27 cellular contexts compared by ENCODE assay signal in the genomic region with DNA sequence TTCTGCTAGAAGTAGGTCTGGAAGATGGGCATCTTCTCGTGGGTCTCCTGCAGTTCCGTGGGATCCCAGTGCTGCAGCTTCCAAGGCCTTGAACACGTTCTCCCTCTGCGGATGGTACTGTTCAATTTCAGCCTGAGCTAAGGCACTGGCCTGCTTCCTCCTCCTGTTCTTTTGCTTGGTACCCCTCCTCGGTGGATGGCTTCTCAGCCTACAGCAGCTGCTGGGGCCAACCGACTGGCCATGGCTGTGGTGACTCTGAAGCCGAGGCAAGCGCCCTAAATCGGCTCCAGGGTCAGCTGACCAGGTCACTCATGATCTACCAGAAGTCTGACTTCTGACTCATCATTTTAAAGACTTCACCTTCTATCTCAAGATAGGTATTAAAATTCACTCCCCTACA.
"Had no signal": no experiment of that assay in that cellular context is flagged by ENCODE, and none has a peak within 500 bp of the region (broad histone marks: within the 10 kb centered on the region; RNA-seq: fewer than 3 reads in every experiment).

No MANE protein-coding gene starts in this region.

- H3K27me3 ChIP-seq: colonic mucosa, esophagus squamous epithelium, gastrocnemius medialis, heart right ventricle, left lung had no signal

- ATAC-seq: effector memory CD8-positive, alpha-beta T cell; esophagus mucosa; gastrocnemius medialis; heart right ventricle; left cardiac atrium; left lung; left ventricle myocardium superior; lower lobe of right lung; mucosa of descending colon had no signal

- H3K27me3 Mint-ChIP-seq: dendritic cell treated with granulocyte-macrophage colony-stimulating factor and Interleukin-4, amounts not matched to agents 40 ng/mL and 50 ng/mL, for 4 days; effector memory CD8-positive, alpha-beta T cell had no signal

- H3K36me3 ChIP-seq: colonic mucosa, gastrocnemius medialis had no signal

- H3K27ac ChIP-seq: colonic mucosa, epithelial cell of prostate, esophagus squamous epithelium, gastrocnemius medialis, heart right ventricle, left lung, lower lobe of right lung had no signal

- H3K4me1 Mint-ChIP-seq: endodermal cell, mesothelial cell of epicardium had no signal

- H3K4me1 ChIP-seq: colonic mucosa, esophagus squamous epithelium, heart right ventricle, left lung, lower lobe of right lung had no signal

- H3K9me3 Mint-ChIP-seq: dendritic cell treated with granulocyte-macrophage colony-stimulating factor and Interleukin-4, amounts not matched to agents 40 ng/mL and 50 ng/mL, for 4 days; effector memory CD8-positive, alpha-beta T cell; endodermal cell had no signal

- H3K4me3 ChIP-seq: colonic mucosa, esophagus squamous epithelium, gastrocnemius medialis, heart right ventricle, left lung, lower lobe of right lung, mucosa of descending colon had no signal

- DNase-seq: colonic mucosa; cortex of kidney; effector CD8-positive, alpha-beta T cell; effector memory CD8-positive, alpha-beta T cell; endodermal cell; erythroblast; esophagus squamous epithelium; foreskin fibroblast; foreskin melanocyte; gastrocnemius medialis; glutamatergic neuron; head of caudate nucleus; heart right ventricle; hippocampal formation; left cardiac atrium; left lung; left ventricle myocardium superior; lower lobe of right lung; mesenchymal stem cell; mucosa of descending colon had no signal

- H3K9me3 ChIP-seq: colonic mucosa, esophagus squamous epithelium, gastrocnemius medialis, heart right ventricle, left lung, lower lobe of right lung, mucosa of descending colon had no signal

- FAIRE-seq: endometrium, islet of Langerhans, keratinocyte had no signal

- H3K27ac Mint-ChIP-seq: dendritic cell treated with granulocyte-macrophage colony-stimulating factor and Interleukin-4, amounts not matched to agents 40 ng/mL and 50 ng/mL, for 4 days; effector memory CD8-positive, alpha-beta T cell; endodermal cell; mesothelial cell of epicardium had no signal

- H3K4me3 Mint-ChIP-seq: dendritic cell treated with granulocyte-macrophage colony-stimulating factor and Interleukin-4, amounts not matched to agents 40 ng/mL and 50 ng/mL, for 4 days; effector memory CD8-positive, alpha-beta T cell; endodermal cell; mesothelial cell of epicardium had no signal
